ENCODE assay signal across 24 cellular contexts in the genomic region with DNA sequence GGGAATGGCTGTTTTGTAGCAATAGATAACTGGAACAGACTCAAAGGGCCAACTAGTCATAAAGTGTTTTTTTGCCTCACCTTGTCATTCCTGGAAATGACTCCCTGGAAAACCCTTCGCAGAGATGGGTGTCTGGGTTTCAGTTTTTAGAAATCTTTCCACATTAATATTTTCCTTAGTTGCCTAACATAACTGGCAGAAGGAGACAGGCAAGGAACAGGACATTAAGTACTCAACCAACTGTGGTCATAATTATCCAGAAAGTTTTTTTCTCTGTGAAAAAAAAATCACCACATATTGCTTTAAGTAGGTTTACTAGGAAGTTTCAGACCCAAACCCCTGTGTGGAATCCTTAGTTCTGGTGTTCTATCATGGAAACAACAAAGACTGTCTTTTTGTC.
"Had no signal": no experiment of that assay in that cellular context is flagged by ENCODE, and none has a peak within 500 bp of the region (broad histone marks: within the 10 kb centered on the region; RNA-seq: fewer than 3 reads in every experiment).

No MANE protein-coding gene starts in this region.

- H3K27ac Mint-ChIP-seq: mesothelial cell of epicardium; naive B cell; natural killer cell; nephron progenitor cell; neural progenitor cell; progenitor cell of endocrine pancreas; stimulated activated effector memory CD8-positive, alpha-beta T cell treated with anti-CD3 and anti-CD28 coated beads, Interleukin-12 subunit alpha, Interleukin-12 subunit beta, amount 100 ng/mL, for 72 hours; stimulated activated naive CD8-positive, alpha-beta T cell treated with anti-CD3 and anti-CD28 coated beads, Interleukin-15, Interleukin-2, amounts not matched to agents 100 ng/mL and 50 ng/mL, for 24 hours had no signal

- H3K9me3 Mint-ChIP-seq: mesothelial cell of epicardium; naive B cell; natural killer cell; nephron progenitor cell; neural progenitor cell; stimulated activated effector memory CD8-positive, alpha-beta T cell treated with anti-CD3 and anti-CD28 coated beads, Interleukin-12 subunit alpha, Interleukin-12 subunit beta, amount 100 ng/mL, for 72 hours; stimulated activated naive CD8-positive, alpha-beta T cell treated with anti-CD3 and anti-CD28 coated beads, Interleukin-15, Interleukin-2, amounts not matched to agents 100 ng/mL and 50 ng/mL, for 24 hours had no signal

- H3K36me3 Mint-ChIP-seq: mesothelial cell of epicardium, naive B cell, natural killer cell, neural progenitor cell had no signal

- H3K4me1 Mint-ChIP-seq: stimulated activated effector memory CD8-positive, alpha-beta T cell treated with anti-CD3 and anti-CD28 coated beads, Interleukin-12 subunit alpha, Interleukin-12 subunit beta, amount 100 ng/mL, for 72 hours had no signal

- DNase-seq: islet precursor cell; left ventricle myocardium inferior; mesendoderm; naive B cell; natural killer cell; nephron progenitor cell; occipital lobe; ovary; right lobe of liver; small intestine; spleen; stimulated activated CD4-positive, alpha-beta T cell treated with anti-CD3 and anti-CD28 coated beads, Interleukin-4, amount 100 ng/mL, for 24 hours; stimulated activated naive CD4-positive, alpha-beta T cell; transverse colon; upper lobe of left lung had no signal

- H3K27me3 ChIP-seq: neural progenitor cell, neutrophil, ovary, right atrium auricular region, right lobe of liver, spleen, transverse colon, upper lobe of left lung, vagina had no signal

- H3K27ac ChIP-seq: left ventricle myocardium inferior, neural progenitor cell, neutrophil, ovary, right atrium auricular region, right lobe of liver, spleen, transverse colon, upper lobe of left lung, vagina had no signal

- H3K27me3 Mint-ChIP-seq: naive B cell; progenitor cell of endocrine pancreas; stimulated activated naive CD8-positive, alpha-beta T cell treated with anti-CD3 and anti-CD28 coated beads, Interleukin-15, Interleukin-2, amounts not matched to agents 100 ng/mL and 50 ng/mL, for 24 hours had no signal

- H3K4me3 Mint-ChIP-seq: mesothelial cell of epicardium; natural killer cell; nephron progenitor cell; neural progenitor cell; stimulated activated effector memory CD8-positive, alpha-beta T cell treated with anti-CD3 and anti-CD28 coated beads, Interleukin-12 subunit alpha, Interleukin-12 subunit beta, amount 100 ng/mL, for 72 hours; stimulated activated naive CD8-positive, alpha-beta T cell treated with anti-CD3 and anti-CD28 coated beads, Interleukin-15, Interleukin-2, amounts not matched to agents 100 ng/mL and 50 ng/mL, for 24 hours had no signal

- H3K4me3 ChIP-seq: left ventricle myocardium inferior, lung, neural progenitor cell, ovary, right atrium auricular region, right lobe of liver, spleen, transverse colon, upper lobe of left lung, vagina had no signal

- ATAC-seq: natural killer cell; right lobe of liver; stimulated activated effector memory CD8-positive, alpha-beta T cell treated with anti-CD3 and anti-CD28 coated beads, Interleukin-12 subunit alpha, Interleukin-12 subunit beta, amount 100 ng/mL, for 72 hours had no signal

- H3K36me3 ChIP-seq: left ventricle myocardium inferior, neural progenitor cell, neutrophil, ovary, right atrium auricular region, right lobe of liver, spleen, transverse colon, upper lobe of left lung, vagina had no signal

- H3K9me3 ChIP-seq: left ventricle myocardium inferior, neutrophil, ovary, right atrium auricular region, right lobe of liver, spleen, transverse colon, upper lobe of left lung, vagina had no signal
